Comparison of ENCODE assay signal across 13 cellular contexts in genomic region chr7:24419070-24419469, GRCh38.
DNase-seq lines count a peak whose midpoint lies in the region; ATAC-seq and TF ChIP-seq lines count a peak whose summit lies in the region.
"Had no signal": no experiment of that assay in that cellular context is flagged by ENCODE, and none has a peak within 500 bp of the region (broad histone marks: within the 10 kb centered on the region; RNA-seq: fewer than 3 reads in every experiment).

No MANE protein-coding gene starts in this region.

- H3K56ac ChIP-seq in H9 (ENCODE audit: insufficient read length, low read depth, low read length): no peak overlapping the region

- H3K4me2 ChIP-seq in H9 (ENCODE audit: insufficient read depth, insufficient read length, low read length): no peak overlapping the region
- H3K4me2 ChIP-seq in SK-N-SH: no peak overlapping the region

- no peaks in the 10 kb centered on the region for H3K23me2 ChIP-seq in H9 (ENCODE audit: insufficient read length, low read depth, low read length, poor library complexity, severe bottlenecking)

- peaks cover 22% of the 10 kb centered on the region for H3K27me3 Mint-ChIP-seq in H9 (ENCODE audit: low read depth)

- H4K91ac ChIP-seq in H9 (ENCODE audit: insufficient read length, low read depth, low read length): no peak overlapping the region

- H2AFZ ChIP-seq in H9 (ENCODE audit: low read length): peak overlapping the region; percentile 86
- no peak overlapping the region for H2AFZ ChIP-seq in SK-N-SH (ENCODE audit: low read depth)

- no peaks in the 10 kb centered on the region for H3K36me3 ChIP-seq in SK-N-SH (replicated peaks in 1 of 2; ENCODE audit: control insufficient read depth in 1 of 2, insufficient read depth in 2 of 2, low read length in 1 of 2)
- H3K36me3 ChIP-seq: upper lobe of left lung had no signal

- CTCF ChIA-PET in SK-N-SH (lab: Yijun Ruan, JAX): interaction anchor here (0.8 to 1.0 kb wide), 2 partner anchors 266 to 675 kb away, joined by 3 to 4 read pairs; no protein-coding TSS in a partner anchor

- H3K9me2 ChIP-seq in SK-N-SH: no peaks in the 10 kb centered on the region

- TF ChIP-seq CTCF in H9 (conservative IDR thresholded peaks at IDR 0.05) (no peak), SK-N-SH (IDR thresholded peaks at IDR 0.05) (no peak)

- H3K9me3 ChIP-seq in H9 (ENCODE audit: control insufficient read depth, low read depth, low read length) (no peaks in the 10 kb centered on the region), SK-N-SH (no peaks in the 10 kb centered on the region)
- H3K9me3 ChIP-seq: upper lobe of left lung had no signal

- H3K79me2 ChIP-seq in H9 (ENCODE audit: insufficient read depth, low read length) (no peaks in the 10 kb centered on the region), SK-N-SH (ENCODE audit: insufficient read depth) (no peaks in the 10 kb centered on the region)

- no peak for ATAC-seq in GM18519 (IDR thresholded peaks at IDR 0.05; ENCODE audit: low FRiP score, unreplicated experiment)
- ATAC-seq in GM18870 (IDR thresholded peaks at IDR 0.05; ENCODE audit: unreplicated experiment): no peak

- H3K4me3 ChIP-seq in SK-N-SH (ENCODE audit: low read depth in 2 of 2, low read length in 1 of 2): no peak overlapping the region
- H3K4me3 ChIP-seq: upper lobe of left lung had no signal

- peaks cover 2 to 8% (median 7%) of the 10 kb centered on the region in 3 experiments for H3K36me3 Mint-ChIP-seq in H9 (ENCODE audit: insufficient read depth in 1 of 3, low read depth in 3 of 3)

- H3K9me3 Mint-ChIP-seq in H9: peaks cover 2 to 3% of the 10 kb centered on the region in 2 experiments

- no peaks in the 10 kb centered on the region for H3K27me3 ChIP-seq in H9 (ENCODE audit: insufficient read depth, low read length)
- no peaks in the 10 kb centered on the region for H3K27me3 ChIP-seq in SK-N-SH (ENCODE audit: insufficient read depth)
- H3K27me3 ChIP-seq: upper lobe of left lung had no signal

- H3T11ph ChIP-seq in H9 (ENCODE audit: low read length): no peak overlapping the region

- H3K9ac ChIP-seq in H9 (ENCODE audit: extremely low read depth, insufficient read length, low read length) (no peak overlapping the region), SK-N-SH (no peak overlapping the region)

- no peak for TF ChIP-seq RAD21 in SK-N-SH (IDR thresholded peaks at IDR 0.05; ENCODE audit: low read length)

- H4K20me1 ChIP-seq in H9 (ENCODE audit: control insufficient read depth, insufficient read depth, insufficient read length): no peaks in the 10 kb centered on the region
- H4K20me1 ChIP-seq in SK-N-SH (ENCODE audit: insufficient read depth): no peaks in the 10 kb centered on the region

- H3K4me1 ChIP-seq in H9 (ENCODE audit: insufficient read depth, low read length) (peaks cover 5% of the 10 kb centered on the region; the same call in 1 of the 2 replicates), SK-N-SH (ENCODE audit: control insufficient read depth in 1 of 2, insufficient read depth in 2 of 2, low read depth in 1 of 2, low read length in 1 of 2) (peaks cover 0 to 9% of the 10 kb centered on the region in 2 experiments; a peak in 2 of 4 replicates)
- H3K4me1 ChIP-seq: upper lobe of left lung had no signal

- no peak overlapping the region for H3K18ac ChIP-seq in H9 (ENCODE audit: insufficient read length, low read depth, low read length)

- H2AK5ac ChIP-seq in H9 (ENCODE audit: insufficient read length, low read length): no peak overlapping the region

- H4K8ac ChIP-seq in H9 (replicated peaks; ENCODE audit: insufficient read length, low read depth, low read length): no peak overlapping the region

- H2BK5ac ChIP-seq in H9 (ENCODE audit: insufficient read length, low read length): no peak overlapping the region

- no peak overlapping the region for H3K4me3 Mint-ChIP-seq in H9

- no peak overlapping the region for H3K4ac ChIP-seq in H9 (ENCODE audit: low read depth, low read length)

- no peak overlapping the region for H2BK15ac ChIP-seq in H9 (ENCODE audit: low read depth, low read length)

- DNase-seq in Daoy (ENCODE audit: low read depth) (peak; percentile 38), H9 (peak; percentile 49), SK-N-SH (peak; percentile 32), iPS-NIHi7 (ENCODE audit: extremely low spot score) (peak; percentile 64), midbrain (lab: John Stamatoyannopoulos, UW) (no peak)
- no peak for DNase-seq in stimulated activated CD4-positive, alpha-beta T cell treated with anti-CD3 and anti-CD28 coated beads, Interleukin-2, amount 100 ng/mL, for 24 hours
- DNase-seq: activated CD4-positive, alpha-beta T cell treated with anti-CD3 and anti-CD28 coated beads, Interleukin-2, amount 50 U/mL, for 1 hour; activated gamma-delta T cell treated with Interleukin-2 at 50 U/mL for 16 hours; cerebellar nuclear complex; SW 1271; upper lobe of left lung had no signal

- no peak overlapping the region for H3K14ac ChIP-seq in H9 (ENCODE audit: insufficient read depth, low read length)

- H2BK12ac ChIP-seq in H9 (ENCODE audit: insufficient read length, low read depth, low read length): no peak overlapping the region

- no peaks in the 10 kb centered on the region for H3F3A ChIP-seq in SK-N-SH (replicated peaks; ENCODE audit: insufficient read depth)

- POLR2A ChIA-PET in SK-N-SH (lab: Yijun Ruan, JAX): no interaction called here

- H3K4me1 Mint-ChIP-seq in H9: peaks cover 9 to 10% of the 10 kb centered on the region in 2 experiments

- H4K5ac ChIP-seq in H9 (ENCODE audit: insufficient read length, low read depth, low read length): no peak overlapping the region

- no peaks in the 10 kb centered on the region for H3K79me1 ChIP-seq in H9 (ENCODE audit: insufficient read depth, low read depth, low read length, poor library complexity, severe bottlenecking)

- H2BK120ac ChIP-seq in H9 (ENCODE audit: low read depth, low read length, poor library complexity, severe bottlenecking): no peak overlapping the region

- no peak overlapping the region for H3K27ac ChIP-seq in H9 (ENCODE audit: insufficient read length, low read depth, low read length)
- no peak overlapping the region for H3K27ac ChIP-seq in SK-N-SH (ENCODE audit: low read depth in 2 of 2, low read length in 1 of 2)
- H3K27ac ChIP-seq: upper lobe of left lung had no signal

- 100% methylated on average over 1 of the region's 2 CpGs for WGBS in H9 (ENCODE audit: extremely low coverage, insufficient read length, low lambda C conversion rate)
- WGBS in SK-N-SH (ENCODE audit: low lambda C conversion rate): 59% methylated on average over 2 of the region's 2 CpGs

- no peak overlapping the region for H3K23ac ChIP-seq in H9 (ENCODE audit: insufficient read length, low read depth, low read length)

- no peak overlapping the region for H3K27ac Mint-ChIP-seq in H9

- no peak for TF ChIP-seq EP300 in SK-N-SH (IDR thresholded peaks at IDR 0.05; ENCODE audit: borderline replicate concordance in 1 of 2, low read depth in 1 of 2, low read length in 1 of 2)

- no peak overlapping the region for H2BK20ac ChIP-seq in H9 (ENCODE audit: low read depth, low read length, poor library complexity, severe bottlenecking)

TF ChIP-seq in SK-N-SH, 30 proteins besides CTCF, POLR2A, EP300 and RAD21:
- peak; percentile 89 for TF ChIP-seq USF1 (IDR thresholded peaks at IDR 0.05; ENCODE audit: borderline replicate concordance, low read depth)
- no peak for TF ChIP-seq GABPA (IDR thresholded peaks at IDR 0.05; ENCODE audit: low read depth)
- no peak for TF ChIP-seq SMC3 (IDR thresholded peaks at IDR 0.05; ENCODE audit: low read depth, low read length)
- TF ChIP-seq RXRA (IDR thresholded peaks at IDR 0.05; ENCODE audit: borderline replicate concordance, low read depth): no peak
- no peak for TF ChIP-seq NFIC (IDR thresholded peaks at IDR 0.05; ENCODE audit: borderline replicate concordance)

Comparison
In these comparisons a context has a peak if more than half of its experiments do, and no peak if none do; other contexts are left out.
1. DNase-seq: peak in Daoy (single experiment), H9 (single experiment), SK-N-SH (single experiment) and iPS-NIHi7 (single experiment); none in stimulated activated CD4-positive, alpha-beta T cell treated with anti-CD3 and anti-CD28 coated beads, Interleukin-2, amount 100 ng/mL, for 24 hours (0 of 2) and midbrain (single experiment).